In the genomic region with DNA sequence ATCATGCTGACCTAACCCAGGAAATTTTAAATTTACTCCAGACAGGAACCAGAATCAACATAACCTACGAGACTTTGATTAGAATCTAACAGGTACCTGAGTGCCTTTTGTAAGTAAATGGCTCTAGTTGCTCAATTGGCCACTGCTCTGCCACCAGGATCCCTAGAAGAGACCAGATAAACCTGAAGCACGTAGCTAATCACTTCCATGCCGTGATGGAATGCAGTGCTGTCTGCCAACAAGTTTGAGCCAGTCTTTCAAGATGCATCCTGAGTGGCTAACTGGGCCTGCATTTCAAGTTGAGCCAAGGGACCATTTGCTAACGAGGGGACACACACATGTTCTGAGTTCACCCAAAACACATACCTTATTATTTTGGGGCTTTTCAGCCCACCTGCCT, we compare ENCODE assay signal across 8 cellular contexts. TPM values are rescaled to one million over a fixed set of nuclear protein-coding genes. Genes with fewer than 3 reads are reported as not detected.
DNase-seq lines count a peak whose midpoint lies in the region; ATAC-seq, FAIRE-seq and TF ChIP-seq lines count a peak whose summit lies in the region.
"Not testable (repeated sequence)": the region's sequence is repeated elsewhere in the genome, so short reads cannot be mapped to it uniquely, and the experiment has no call there.

No MANE protein-coding gene starts in this region.

- not testable (repeated sequence) for H3K14ac ChIP-seq in H1 (ENCODE audit: insufficient read length)

- H2BK20ac ChIP-seq in H1 (ENCODE audit: low read length) = not testable (repeated sequence)

- not testable (repeated sequence) for H3K27me3 Mint-ChIP-seq in CD4-positive, CD25-positive, alpha-beta regulatory T cell; WTC11 (ENCODE audit: low read depth)

- H3K36me3 Mint-ChIP-seq in CD4-positive, CD25-positive, alpha-beta regulatory T cell = peaks cover 46% of the 10 kb centered on the region
- not testable (repeated sequence) for H3K36me3 Mint-ChIP-seq in WTC11

- H3K9me3 Mint-ChIP-seq in CD4-positive, CD25-positive, alpha-beta regulatory T cell; WTC11: not testable (repeated sequence)

- TF ChIP-seq CTCF in WTC11 (IDR thresholded peaks at IDR 0.05); H1 (IDR thresholded peaks at IDR 0.05; ENCODE audit: control extremely low read depth in 1 of 3, insufficient read depth in 1 of 3, low read depth in 1 of 3, low read length in 3 of 3); cardiac muscle cell (IDR thresholded peaks at IDR 0.05; ENCODE audit: low read depth, low read length); parathyroid adenoma (IDR thresholded peaks at IDR 0.05); thyroid gland (IDR thresholded peaks at IDR 0.05): not testable (repeated sequence)

- not testable (repeated sequence) for ATAC-seq in CD4-positive, CD25-positive, alpha-beta regulatory T cell (ENCODE audit: low read depth in 2 of 2)
- peak; percentile 75 for ATAC-seq in WTC11

- H3K27ac Mint-ChIP-seq in CD4-positive, CD25-positive, alpha-beta regulatory T cell = peak overlapping the region in 2 of 3 donors; percentile 43 to 61
- H3K27ac Mint-ChIP-seq in WTC11 = not testable (repeated sequence)

- not testable (repeated sequence) for H2AFZ ChIP-seq in H1 (ENCODE audit: low read length); parathyroid adenoma

- H2BK120ac ChIP-seq in H1 (replicated peaks; ENCODE audit: low read depth, low read length) = not testable (repeated sequence)

- intact Hi-C loops in thyroid gland (cut with DNase I) = not testable (repeated sequence)

- H3K79me2 ChIP-seq in H1 (ENCODE audit: control insufficient read depth in 1 of 2, insufficient read depth in 2 of 2, low read length in 2 of 2); parathyroid adenoma: not testable (repeated sequence)

- H3K27me3 ChIP-seq in CD4-positive, CD25-positive, alpha-beta regulatory T cell (ENCODE audit: control insufficient read depth, insufficient read depth, low read length); H1 (replicated peaks in 1 of 4; ENCODE audit: control insufficient read depth in 3 of 4, extremely low read depth in 1 of 4, insufficient read depth in 3 of 4, low read length in 3 of 4); cardiac muscle cell; parathyroid adenoma (ENCODE audit: control insufficient read depth, insufficient read depth, low read length); thyroid gland: not testable (repeated sequence)

- WGBS in H1 (ENCODE audit: extremely low coverage in 1 of 2, insufficient coverage in 1 of 2, insufficient read length in 1 of 2, insufficient replicate concordance in 2 of 2, low coverage in 1 of 2, low lambda C conversion rate in 2 of 2, missing lambda C conversion rate in 1 of 2), 2 experiments = 95% methylated on average over 2 of the region's 4 CpGs; no CpG with 5 or more reads in 1 of the 2 experiments
- whole genome bisulfite sequencing in thyroid gland, 2 donors = 36 to 42% methylated on average over 2 of the region's 4 CpGs

- not testable (repeated sequence) for TF ChIP-seq RAD21 in H1 (IDR thresholded peaks at IDR 0.05 in 1 of 2, conservative IDR thresholded peaks at IDR 0.05 in 1 of 2; ENCODE audit: low read depth in 2 of 2, low read length in 2 of 2)

- not testable (repeated sequence) for H3K79me1 ChIP-seq in H1 (ENCODE audit: low read depth, low read length)

- POLR2A ChIA-PET in WTC11 (lab: Charles Lee); H1 (lab: Charles Lee; ENCODE audit: partially characterized antibody): not testable (repeated sequence)

- H4K20me1 ChIP-seq in H1 (replicated peaks in 1 of 2; ENCODE audit: control insufficient read depth in 1 of 2, insufficient read depth in 2 of 2, low read length in 2 of 2) = not testable (repeated sequence)

- H3K4me2 ChIP-seq in H1 (ENCODE audit: insufficient read depth in 1 of 2, low read depth in 2 of 2, low read length in 2 of 2) = not testable (repeated sequence)
- peak overlapping the region; percentile 48 for H3K4me2 ChIP-seq in parathyroid adenoma (ENCODE audit: low read length)

- not testable (repeated sequence) for H3K23me2 ChIP-seq in H1 (ENCODE audit: low read depth, low read length)

- CTCF ChIA-PET in WTC11 (lab: Charles Lee); H1 (lab: Charles Lee; ENCODE audit: partially characterized antibody): not testable (repeated sequence)

- H3K9ac ChIP-seq in H1 (replicated peaks in 1 of 4; ENCODE audit: extremely low read depth in 1 of 4, low read depth in 3 of 4, low read length in 3 of 4); parathyroid adenoma: not testable (repeated sequence)

- H3K4ac ChIP-seq in H1 (replicated peaks; ENCODE audit: insufficient read length, low read depth, low read length) = not testable (repeated sequence)

- not testable (repeated sequence) for H2BK5ac ChIP-seq in H1 (ENCODE audit: low read depth, low read length)

- not testable (repeated sequence) for H4K91ac ChIP-seq in H1 (replicated peaks; ENCODE audit: insufficient read length, low read length)

- H3K56ac ChIP-seq in H1 (replicated peaks; ENCODE audit: insufficient read length, low read depth, low read length) = not testable (repeated sequence)

- H2BK15ac ChIP-seq in H1 (ENCODE audit: low read length) = not testable (repeated sequence)

- H3K27ac ChIP-seq in CD4-positive, CD25-positive, alpha-beta regulatory T cell (ENCODE audit: insufficient read depth, low read length, poor library complexity, severe bottlenecking); H1 (ENCODE audit: low read depth, low read length): not testable (repeated sequence)
- H3K27ac ChIP-seq in epithelial cell of prostate = peak overlapping the region; percentile 40
- H3K27ac ChIP-seq in cardiac muscle cell = peak overlapping the region; percentile 82
- H3K27ac ChIP-seq in parathyroid adenoma = peak overlapping the region; percentile 99
- peak overlapping the region; percentile 71 to 81 (median 74) for H3K27ac ChIP-seq in thyroid gland

- not testable (repeated sequence) for TF ChIP-seq EP300 in H1 (IDR thresholded peaks at IDR 0.05; ENCODE audit: borderline replicate concordance in 1 of 2, low read depth in 2 of 2, low read length in 2 of 2)

- TF ChIP-seq POLR2A in H1 (IDR thresholded peaks at IDR 0.05; ENCODE audit: control extremely low read depth in 1 of 2, low read depth in 2 of 2, low read length in 2 of 2); thyroid gland (IDR thresholded peaks at IDR 0.05): not testable (repeated sequence)

- H3K4me3 ChIP-seq in CD4-positive, CD25-positive, alpha-beta regulatory T cell (ENCODE audit: low read depth, low read length); H1 (ENCODE audit: extremely low read depth in 1 of 4, insufficient read depth in 2 of 4, low read depth in 3 of 4, low read length in 4 of 4); cardiac muscle cell; parathyroid adenoma (ENCODE audit: low read depth, low read length); thyroid gland (replicated peaks in 1 of 3): not testable (repeated sequence)

- DNase-seq in CD4-positive, CD25-positive, alpha-beta regulatory T cell; HTR-8/SVneo (ENCODE audit: insufficient read length, low spot score); WTC11 (ENCODE audit: low spot score); H1 (ENCODE audit: low read depth in 1 of 2, low spot score in 2 of 2); epithelial cell of prostate (ENCODE audit: low read depth, low spot score); cardiac muscle cell (ENCODE audit: low read depth in 1 of 2, low spot score in 1 of 2): not testable (repeated sequence)
- peak; percentile 22 to 34 for DNase-seq in thyroid gland

- not testable (repeated sequence) for H3K9me3 ChIP-seq in CD4-positive, CD25-positive, alpha-beta regulatory T cell (ENCODE audit: control insufficient read depth in 2 of 2, low read length in 2 of 2); H1 (ENCODE audit: insufficient read depth in 2 of 2, low read depth in 1 of 2, low read length in 1 of 2); cardiac muscle cell (ENCODE audit: low read depth); parathyroid adenoma (ENCODE audit: control insufficient read depth, low read length); thyroid gland

- not testable (repeated sequence) for H2AK5ac ChIP-seq in H1 (ENCODE audit: low read depth, low read length)

- H4K8ac ChIP-seq in H1 (ENCODE audit: extremely low read depth, insufficient read depth, low read length) = not testable (repeated sequence)

- not testable (repeated sequence) for H3K4me3 Mint-ChIP-seq in CD4-positive, CD25-positive, alpha-beta regulatory T cell; WTC11

- H3K4me1 Mint-ChIP-seq in CD4-positive, CD25-positive, alpha-beta regulatory T cell = peaks cover 0 to 11% (median 2%) of the 10 kb centered on the region in 4 donors
- H3K4me1 Mint-ChIP-seq in WTC11 = not testable (repeated sequence)

- H3K18ac ChIP-seq in H1 (ENCODE audit: extremely low read depth, low read length) = not testable (repeated sequence)

- H3K36me3 ChIP-seq in CD4-positive, CD25-positive, alpha-beta regulatory T cell (ENCODE audit: control insufficient read depth, insufficient read depth, low read length) = peaks cover 48% of the 10 kb centered on the region
- H3K36me3 ChIP-seq in H1 (ENCODE audit: control insufficient read depth in 2 of 4, insufficient read depth in 4 of 4, low read length in 3 of 4); cardiac muscle cell; parathyroid adenoma (ENCODE audit: control insufficient read depth, insufficient read depth, low read length); thyroid gland: not testable (repeated sequence)

- FAIRE-seq in HTR-8/SVneo (lab: Jason Lieb, UNC) = peak; percentile 62
- peak; percentile 74 for FAIRE-seq in H1 (lab: Jason Lieb, UNC)

- H4K5ac ChIP-seq in H1 (ENCODE audit: insufficient read length, low read depth, low read length) = not testable (repeated sequence)

- H3K4me1 ChIP-seq in CD4-positive, CD25-positive, alpha-beta regulatory T cell (ENCODE audit: control insufficient read depth, insufficient read depth, low read length, poor library complexity, severe bottlenecking); H1 (replicated peaks in 1 of 4; ENCODE audit: control insufficient read depth in 3 of 4, insufficient read depth in 4 of 4, low read length in 3 of 4): not testable (repeated sequence)
- peaks cover 12% of the 10 kb centered on the region for H3K4me1 ChIP-seq in cardiac muscle cell (ENCODE audit: low read depth)
- peaks cover 14% of the 10 kb centered on the region for H3K4me1 ChIP-seq in parathyroid adenoma
- H3K4me1 ChIP-seq in thyroid gland = peaks cover 9 to 17% of the 10 kb centered on the region in 2 donors

- H3K23ac ChIP-seq in H1 (ENCODE audit: insufficient read length) = not testable (repeated sequence)

- H2BK12ac ChIP-seq in H1 (ENCODE audit: low read depth, low read length) = not testable (repeated sequence)

RNA-seq across cellular contexts. Expression of a gene that starts 15.8 kb away (rescaled TPM):
- total RNA-seq in CD4-positive, CD25-positive, alpha-beta regulatory T cell = 87.1 TPM
- polyA plus RNA-seq in CD4-positive, CD25-positive, alpha-beta regulatory T cell = 100 to 1,000 TPM in 1 of 4 donors, 10 to 100 TPM in 3; 70.4 to 124 (median 93.6) TPM
- total RNA-seq in WTC11 (2021) (0.20 to 0.44 TPM in 2 of 3 replicates, not detected in the other), cardiac muscle cell (1.8 and 2.7 TPM in 2 replicates), thyroid gland (10 to 100 TPM; 15.0 to 54.3 (median 22.9) TPM)
- total RNA-seq in H1 (2021; fragmentation: NEBNext Ultra II Directional; extraction: Animal tissue kit (Norgen Biotek cat#: 25700)) = not detected in 2 replicates
- polyA plus RNA-seq in H1 (2011; rRNA removed) (not detected in 2 replicates), cardiac muscle cell (1.6 and 2.4 TPM in 2 replicates)
- polyA plus RNA-seq in H1 (2011; cell fraction: cytosol; rRNA removed) = not detected
- not detected for polyA plus RNA-seq in H1 (2011; cell fraction: nucleus; rRNA removed)
- polyA plus RNA-seq in H1 (2012, experiment 1 of 2) = not detected in 4 replicates
- not detected for polyA plus RNA-seq in H1 (2012, experiment 2 of 2)
- not detected for polyA plus RNA-seq in H1 (2013, experiment 1 of 2)
- polyA plus RNA-seq in H1 (2013, experiment 2 of 2) = not detected
- polyA minus RNA-seq in H1 (2011; rRNA and poly(A)+ RNA removed) = not detected in 2 replicates
- not detected for polyA minus RNA-seq in H1 (2011; cell fraction: cytosol; rRNA and poly(A)+ RNA removed)
- polyA minus RNA-seq in H1 (2011; cell fraction: nucleus; rRNA and poly(A)+ RNA removed) = not detected

RNA-seq across cellular contexts. Expression of a gene that starts 26.5 kb away (rescaled TPM):
- total RNA-seq in CD4-positive, CD25-positive, alpha-beta regulatory T cell = 36.6 TPM
- polyA plus RNA-seq in CD4-positive, CD25-positive, alpha-beta regulatory T cell = 10 to 100 TPM; 11.7 to 21.8 (median 18.1) TPM
- 0.18 TPM in 2 of 3 replicates, not detected in the other for total RNA-seq in WTC11 (2021)
- total RNA-seq in H1 (2021; fragmentation: NEBNext Ultra II Directional; extraction: Animal tissue kit (Norgen Biotek cat#: 25700)) = not detected in 2 replicates
- not detected in 2 replicates for polyA plus RNA-seq in H1 (2011; rRNA removed)
- polyA plus RNA-seq in H1 (2011; cell fraction: cytosol; rRNA removed) = not detected
- polyA plus RNA-seq in H1 (2011; cell fraction: nucleus; rRNA removed) = not detected
- not detected in 4 replicates for polyA plus RNA-seq in H1 (2012, experiment 1 of 2)
- polyA plus RNA-seq in H1 (2012, experiment 2 of 2) = not detected
- polyA plus RNA-seq in H1 (2013, experiment 1 of 2) = not detected
- polyA plus RNA-seq in H1 (2013, experiment 2 of 2) = not detected
- not detected in 2 replicates for polyA minus RNA-seq in H1 (2011; rRNA and poly(A)+ RNA removed)
- polyA minus RNA-seq in H1 (2011; cell fraction: cytosol; rRNA and poly(A)+ RNA removed) = not detected
- polyA minus RNA-seq in H1 (2011; cell fraction: nucleus; rRNA and poly(A)+ RNA removed) = not detected
- 0.09 and 0.28 TPM in 2 replicates for total RNA-seq in cardiac muscle cell
- polyA plus RNA-seq in cardiac muscle cell = not detected in 2 replicates
- 10 to 100 TPM; 16.0 to 32.6 (median 21.2) TPM for total RNA-seq in thyroid gland

RNA-seq across cellular contexts. Expression of a gene that starts 56.8 kb away (rescaled TPM):
- 16.5 TPM for total RNA-seq in CD4-positive, CD25-positive, alpha-beta regulatory T cell
- 10 to 100 TPM; 20.4 to 32.0 (median 24.4) TPM for polyA plus RNA-seq in CD4-positive, CD25-positive, alpha-beta regulatory T cell
- 34.6 to 37.0 TPM (median 36.2 TPM) in 3 replicates for total RNA-seq in WTC11 (2021)
- 30.6 and 34.9 TPM in 2 replicates for total RNA-seq in H1 (2021; fragmentation: NEBNext Ultra II Directional; extraction: Animal tissue kit (Norgen Biotek cat#: 25700))
- polyA plus RNA-seq in H1 (2011; rRNA removed) = 12.5 and 18.5 TPM in 2 replicates
- 26.0 TPM for polyA plus RNA-seq in H1 (2011; cell fraction: cytosol; rRNA removed)
- polyA plus RNA-seq in H1 (2011; cell fraction: nucleus; rRNA removed) = 5.1 TPM
- polyA plus RNA-seq in H1 (2012, experiment 1 of 2) = 20.5 to 42.0 TPM (median 26.0 TPM) in 4 replicates
- polyA plus RNA-seq in H1 (2012, experiment 2 of 2) = 4.8 TPM
- polyA plus RNA-seq in H1 (2013, experiment 1 of 2) = 28.6 TPM
- polyA plus RNA-seq in H1 (2013, experiment 2 of 2) = 28.3 TPM
- 15.6 and 20.4 TPM in 2 replicates for polyA minus RNA-seq in H1 (2011; rRNA and poly(A)+ RNA removed)
- 12.8 TPM for polyA minus RNA-seq in H1 (2011; cell fraction: cytosol; rRNA and poly(A)+ RNA removed)
- 13.4 TPM for polyA minus RNA-seq in H1 (2011; cell fraction: nucleus; rRNA and poly(A)+ RNA removed)
- total RNA-seq in cardiac muscle cell = 15.1 and 18.6 TPM in 2 replicates
- polyA plus RNA-seq in cardiac muscle cell = 26.1 and 28.9 TPM in 2 replicates
- 10 to 100 TPM; 28.1 to 39.2 (median 29.5) TPM for total RNA-seq in thyroid gland

RNA-seq across cellular contexts. Expression of a gene that starts 56.8 kb away (rescaled TPM):
- 30.3 TPM for total RNA-seq in CD4-positive, CD25-positive, alpha-beta regulatory T cell
- 10 to 100 TPM; 10.6 to 14.0 (median 11.1) TPM for polyA plus RNA-seq in CD4-positive, CD25-positive, alpha-beta regulatory T cell
- total RNA-seq in WTC11 (2021) = 22.0 to 25.9 TPM (median 24.0 TPM) in 3 replicates
- total RNA-seq in H1 (2021; fragmentation: NEBNext Ultra II Directional; extraction: Animal tissue kit (Norgen Biotek cat#: 25700)) = 30.4 and 31.6 TPM in 2 replicates
- 4.7 and 9.1 TPM in 2 replicates for polyA plus RNA-seq in H1 (2011; rRNA removed)
- polyA plus RNA-seq in H1 (2011; cell fraction: cytosol; rRNA removed) = 7.6 TPM
- 8.2 TPM for polyA plus RNA-seq in H1 (2011; cell fraction: nucleus; rRNA removed)
- polyA plus RNA-seq in H1 (2012, experiment 1 of 2) = 10.6 to 17.0 TPM (median 13.1 TPM) in 4 replicates
- polyA plus RNA-seq in H1 (2012, experiment 2 of 2) = 1.7 TPM
- 12.5 TPM for polyA plus RNA-seq in H1 (2013, experiment 1 of 2)
- 11.8 TPM for polyA plus RNA-seq in H1 (2013, experiment 2 of 2)
- polyA minus RNA-seq in H1 (2011; rRNA and poly(A)+ RNA removed) = 14.7 and 19.9 TPM in 2 replicates
- 6.1 TPM for polyA minus RNA-seq in H1 (2011; cell fraction: cytosol; rRNA and poly(A)+ RNA removed)
- polyA minus RNA-seq in H1 (2011; cell fraction: nucleus; rRNA and poly(A)+ RNA removed) = 19.5 TPM
- 17.7 and 21.8 TPM in 2 replicates for total RNA-seq in cardiac muscle cell
- 14.1 and 21.1 TPM in 2 replicates for polyA plus RNA-seq in cardiac muscle cell
- 10 to 100 TPM; 13.3 to 22.8 (median 14.4) TPM for total RNA-seq in thyroid gland

Comparison
In these comparisons a context has a peak if more than half of its experiments do, and no peak if none do; other contexts are left out.
1. RNA of a gene that starts 26.5 kb away (total RNA-seq): 36.6 TPM in CD4-positive, CD25-positive, alpha-beta regulatory T cell (single experiment) and 16.0 to 32.6 TPM in thyroid gland; 0.09 to 0.28 TPM in cardiac muscle cell, 0.18 TPM in WTC11 and not detected in H1; every median in the first group is over 10 times any median in the second.